1 cellular context compared by ENCODE assay signal in the genomic region with DNA sequence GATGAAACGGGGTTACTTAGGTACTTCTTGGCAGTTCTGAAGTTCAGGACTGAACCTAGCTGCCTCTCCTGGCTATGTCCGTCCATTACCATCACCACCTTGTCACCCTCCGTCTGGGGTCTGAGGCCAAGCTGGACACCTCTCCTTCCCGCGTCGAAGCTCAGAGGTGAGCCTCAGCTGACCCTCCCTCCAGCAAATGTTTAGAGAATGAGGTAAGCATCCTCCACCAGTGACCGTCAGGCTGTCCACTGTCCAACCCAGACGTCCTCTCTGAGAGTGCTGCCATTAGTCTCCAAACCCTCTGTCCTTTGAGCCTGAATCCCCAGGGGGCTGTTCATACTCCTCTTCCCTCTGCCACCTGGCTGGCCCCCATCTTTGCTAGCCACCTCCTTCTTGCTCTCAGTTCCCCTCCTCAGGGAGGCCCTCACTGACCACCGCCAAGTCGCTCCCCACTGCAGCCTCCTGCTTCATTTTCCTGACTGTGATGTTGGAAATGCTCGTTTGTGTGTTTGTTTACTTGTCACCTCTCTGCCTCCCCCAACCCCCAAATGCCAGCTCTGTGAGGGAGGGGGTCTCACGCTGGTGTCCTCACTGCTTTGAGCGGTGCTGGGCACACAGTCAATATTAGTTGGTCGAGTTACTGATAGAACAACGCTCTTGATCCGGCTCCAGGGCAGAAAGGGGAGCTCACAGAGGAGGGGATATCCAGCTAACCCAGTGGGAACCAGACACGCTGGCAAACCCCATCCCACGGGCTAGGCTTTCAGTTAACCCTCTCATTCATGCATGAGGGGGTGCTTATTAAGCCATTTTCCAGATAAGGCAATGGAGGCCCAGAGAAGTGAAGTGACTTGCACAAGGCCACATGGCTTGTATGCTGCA.
TF ChIP-seq lines count a peak whose summit lies in the region.

No MANE protein-coding gene starts in this region.

TF ChIP-seq in HepG2, 621 proteins besides CTCF, POLR2A, EP300 and RAD21:
- no peak for TF ChIP-seq ZNF737 (CRISPR knock-in tag; IDR thresholded peaks at IDR 0.05; ENCODE audit: borderline replicate concordance)
- no peak for TF ChIP-seq FOXC1 (CRISPR knock-in tag; IDR thresholded peaks at IDR 0.05; ENCODE audit: borderline replicate concordance)
- TF ChIP-seq ZNF543 (CRISPR knock-in tag; IDR thresholded peaks at IDR 0.05), result no peak
